Comparison of ENCODE assay signal across 8 cellular contexts in genomic region chr7:72829964-72830354, GRCh38. TPM values are rescaled to one million over a fixed set of nuclear protein-coding genes. Genes with fewer than 3 reads are reported as not detected.
DNase-seq lines count a peak whose midpoint lies in the region; ATAC-seq and TF ChIP-seq lines count a peak whose summit lies in the region.
"Not testable (repeated sequence)": the region's sequence is repeated elsewhere in the genome, so short reads cannot be mapped to it uniquely, and the experiment has no call there.

No MANE protein-coding gene starts in this region.

- ATAC-seq in GM18873 (IDR thresholded peaks at IDR 0.05; ENCODE audit: low FRiP score, unreplicated experiment) = peak; percentile 21
- ATAC-seq in HG03378 (IDR thresholded peaks at IDR 0.05; ENCODE audit: unreplicated experiment) = peak; percentile 35

- peak overlapping the region; percentile 92 for H3K4me3 Mint-ChIP-seq in activated CD4-positive, alpha-beta T cell treated with anti-CD3 and anti-CD28 coated beads, Interleukin-2, amount 10 ng/mL, durations not matched to agents 7 days and 5 days

- peaks cover 32% of the 10 kb centered on the region for H3K4me1 Mint-ChIP-seq in activated CD4-positive, alpha-beta T cell treated with anti-CD3 and anti-CD28 coated beads, Interleukin-2, amount 10 ng/mL, durations not matched to agents 7 days and 5 days

- POLR2A ChIA-PET in activated CD4-positive, alpha-beta T cell treated with anti-CD3 and anti-CD28 coated beads, Interleukin-2, amount 10 ng/mL, durations not matched to agents 7 days and 5 days (lab: Charles Lee) = not testable (repeated sequence)

- H3K27ac Mint-ChIP-seq in activated CD4-positive, alpha-beta T cell treated with anti-CD3 and anti-CD28 coated beads, Interleukin-2, amount 10 ng/mL, durations not matched to agents 7 days and 5 days = peak overlapping the region; percentile 98

- DNase-seq in AG08395 (ENCODE audit: low spot score) = peak; percentile 2
- DNase-seq in NCI-H748 (lab: John Stamatoyannopoulos, UW; ENCODE audit: unreplicated experiment) = peak; percentile 44
- DNase-seq in activated CD4-positive, alpha-beta T cell treated with anti-CD3 and anti-CD28 coated beads, Interleukin-2, amount 10 ng/mL, durations not matched to agents 7 days and 5 days = peak; percentile 58
- DNase-seq in choroid plexus epithelial cell (ENCODE audit: low read depth) = peak; percentile 83
- DNase-seq in islet precursor cell = peak; percentile 78
- DNase-seq in skeletal muscle cell (ENCODE audit: low read depth) = peak; percentile 55

- not testable (repeated sequence) for H3K9me3 Mint-ChIP-seq in activated CD4-positive, alpha-beta T cell treated with anti-CD3 and anti-CD28 coated beads, Interleukin-2, amount 10 ng/mL, durations not matched to agents 7 days and 5 days

- H3K4me3 ChIP-seq in choroid plexus epithelial cell (ENCODE audit: low read depth, low read length) = peak overlapping the region; percentile 72
- peak overlapping the region; percentile 59 for H3K4me3 ChIP-seq in skeletal muscle cell (ENCODE audit: low read depth, low read length)

- peak; percentile 50 for TF ChIP-seq CTCF in choroid plexus epithelial cell (conservative IDR thresholded peaks at IDR 0.05; ENCODE audit: low read depth, low read length)

- peaks cover 21% of the 10 kb centered on the region for H3K36me3 Mint-ChIP-seq in activated CD4-positive, alpha-beta T cell treated with anti-CD3 and anti-CD28 coated beads, Interleukin-2, amount 10 ng/mL, durations not matched to agents 7 days and 5 days (ENCODE audit: low read depth)

- CTCF ChIA-PET in activated CD4-positive, alpha-beta T cell treated with anti-CD3 and anti-CD28 coated beads, Interleukin-2, amount 10 ng/mL, durations not matched to agents 7 days and 5 days (lab: Charles Lee) = interaction anchor here (0.6 to 1.4 kb wide), 3 partner anchors 9 to 622 kb away, joined by 3 to 5 read pairs (median 3); no protein-coding TSS in a partner anchor

- not testable (repeated sequence) for H3K27me3 Mint-ChIP-seq in activated CD4-positive, alpha-beta T cell treated with anti-CD3 and anti-CD28 coated beads, Interleukin-2, amount 10 ng/mL, durations not matched to agents 7 days and 5 days

RNA-seq across cellular contexts. Expression of gene TYW1B, which starts 2.0 kb away (rescaled TPM):
- total RNA-seq in activated CD4-positive, alpha-beta T cell treated with anti-CD3 and anti-CD28 coated beads, Interleukin-2, amount 10 ng/mL, durations not matched to agents 7 days and 5 days = 1 to 10 TPM; 4.5 to 4.6 TPM

Comparison
In these comparisons a context has a peak if more than half of its experiments do, and no peak if none do; other contexts are left out.
1. Peak in every context shown above with its lines: DNase-seq, ATAC-seq and H3K4me3 ChIP-seq.
2. DNase-seq: peak in every context shown above with its lines; median percentile 83 in choroid plexus epithelial cell; 78 in islet precursor cell; 58 in activated CD4-positive, alpha-beta T cell treated with anti-CD3 and anti-CD28 coated beads, Interleukin-2, amount 10 ng/mL, durations not matched to agents 7 days and 5 days; 55 in skeletal muscle cell; 44 in NCI-H748; 2 in AG08395.